Comparison of ENCODE assay signal across 14 cellular contexts in the genomic region with DNA sequence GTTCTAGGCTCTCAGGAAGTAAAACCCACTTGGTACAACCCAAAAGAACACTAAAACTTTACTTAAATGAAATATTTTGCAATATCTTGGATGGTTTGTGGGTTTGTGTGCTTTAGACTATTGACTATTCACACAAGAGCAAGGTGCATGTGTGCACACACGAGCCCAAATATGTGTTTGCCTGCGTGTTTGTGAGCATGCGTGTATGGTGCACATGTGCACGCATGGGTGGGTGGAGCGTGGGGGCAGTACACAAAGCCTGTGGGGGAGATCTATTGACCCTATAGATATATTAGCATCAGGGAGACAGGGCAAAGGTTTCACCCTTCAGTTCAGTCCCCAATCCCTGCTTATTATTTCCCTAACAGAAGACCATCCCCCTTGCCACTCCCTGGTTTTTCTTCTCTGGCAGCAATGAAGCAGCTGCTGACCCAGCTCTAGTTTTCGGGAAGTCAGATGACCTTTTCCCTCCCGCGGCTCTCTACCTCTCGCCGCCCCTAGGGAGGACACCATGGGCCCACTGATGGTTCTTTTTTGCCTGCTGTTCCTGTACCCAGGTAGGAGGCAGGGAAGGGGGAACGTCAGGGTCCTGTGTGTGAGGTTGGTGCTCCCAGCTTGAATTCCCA. TPM values are rescaled to one million over a fixed set of nuclear protein-coding genes. Genes with fewer than 3 reads are reported as not detected.
A peak's percentile ranks its signal among the peaks of the same experiment; 100 is the strongest.
DNase-seq lines count a peak whose midpoint lies in the region; ATAC-seq and TF ChIP-seq lines count a peak whose summit lies in the region.
"Had no signal": no experiment of that assay in that cellular context is flagged by ENCODE, and none has a peak within 500 bp of the region (broad histone marks: within the 10 kb centered on the region; RNA-seq: fewer than 3 reads in every experiment).

A gene (plus strand): TSS at position 476 of the 626 bp plus-strand sequence. CDS start 36 bp downstream, at position 512.

- CTCF ChIA-PET in Calu3 (lab: Charles Lee) = interaction anchor here (0.7 to 0.9 kb wide), 2 partner anchors 10 to 25 kb away, joined by 3 to 5 read pairs; no protein-coding TSS in a partner anchor

- H3K27ac Mint-ChIP-seq in Calu3 (ENCODE audit: unreplicated experiment) = peak within 1 kb of the TSS; percentile 57
- H3K27ac Mint-ChIP-seq in activated T-helper 17 cell treated with anti-CD3 and anti-CD28 coated beads, Interleukin-2, amount 50 U/mL, for 72 hours = peak within 1 kb of the TSS; percentile 25
- H3K27ac Mint-ChIP-seq in stimulated activated effector memory CD8-positive, alpha-beta T cell treated with anti-CD3 and anti-CD28 coated beads, Interleukin-12 subunit alpha, Interleukin-12 subunit beta, amount 100 ng/mL, for 72 hours = no peak within 1 kb of the TSS
- no peak within 1 kb of the TSS for H3K27ac Mint-ChIP-seq in activated naive CD4-positive, alpha-beta T cell treated with anti-CD3 and anti-CD28 coated beads, Interleukin-2, amount 50 U/mL, for 72 hours
- H3K27ac Mint-ChIP-seq: activated CD8-positive, alpha-beta memory T cell treated with anti-CD3 and anti-CD28 coated beads, Interleukin-2, amount 10 ng/mL, durations not matched to agents 7 days and 5 days; activated naive CD4-positive, alpha-beta T cell treated with anti-CD3 and anti-CD28 coated beads, Interleukin-2, amount 50 U/mL, for 24 hours had no signal

- DNase-seq in Calu3 (no peak), left lung (peak in 1 of 2 donors; percentile 40), sciatic nerve (ENCODE audit: low spot score) (no peak), thyroid gland (no peak), GM03348 (ENCODE audit: low spot score) (no peak)
- DNase-seq in stimulated activated effector memory CD8-positive, alpha-beta T cell treated with anti-CD3 and anti-CD28 coated beads, Interleukin-12 subunit alpha, Interleukin-12 subunit beta, amount 100 ng/mL, for 72 hours (ENCODE audit: low spot score in 2 of 2) = no peak
- DNase-seq in activated naive CD4-positive, alpha-beta T cell treated with anti-CD3 and anti-CD28 coated beads, Interleukin-2, amount 50 U/mL, for 72 hours (ENCODE audit: low spot score in 2 of 2) = no peak
- DNase-seq: activated CD8-positive, alpha-beta memory T cell treated with anti-CD3 and anti-CD28 coated beads, Interleukin-2, amount 10 ng/mL, durations not matched to agents 7 days and 5 days; KG1; naive B cell; NCI-H82; SK-N-SH had no signal

- H3K4me3 Mint-ChIP-seq in Calu3 (ENCODE audit: low read depth, unreplicated experiment) = peak within 1 kb of the TSS; percentile 1
- no peak within 1 kb of the TSS for H3K4me3 Mint-ChIP-seq in activated T-helper 17 cell treated with anti-CD3 and anti-CD28 coated beads, Interleukin-2, amount 50 U/mL, for 72 hours
- no peak within 1 kb of the TSS for H3K4me3 Mint-ChIP-seq in stimulated activated effector memory CD8-positive, alpha-beta T cell treated with anti-CD3 and anti-CD28 coated beads, Interleukin-12 subunit alpha, Interleukin-12 subunit beta, amount 100 ng/mL, for 72 hours
- H3K4me3 Mint-ChIP-seq: activated CD8-positive, alpha-beta memory T cell treated with anti-CD3 and anti-CD28 coated beads, Interleukin-2, amount 10 ng/mL, durations not matched to agents 7 days and 5 days; activated naive CD4-positive, alpha-beta T cell treated with anti-CD3 and anti-CD28 coated beads, Interleukin-2, amount 50 U/mL, for 24 hours; naive B cell had no signal

- 68 to 70% methylated on average over 11 of the region's 11 CpGs for WGBS in thyroid gland, 2 donors

- no peaks in the 10 kb centered on the region for H3K36me3 ChIP-seq in left lung
- no peaks in the 10 kb centered on the region for H3K36me3 ChIP-seq in thyroid gland

- intact Hi-C loops in Calu3 (cut with micrococcal nuclease; ENCODE audit: unreplicated experiment) (no loop called here), left lung (cut with DNase I) (no loop called here), sciatic nerve (cut with DNase I) (no loop called here), thyroid gland (cut with DNase I) (no loop called here)

- no peaks in the 10 kb centered on the region for H3K9me3 Mint-ChIP-seq in Calu3 (ENCODE audit: low read depth, unreplicated experiment)
- no peaks in the 10 kb centered on the region for H3K9me3 Mint-ChIP-seq in activated T-helper 17 cell treated with anti-CD3 and anti-CD28 coated beads, Interleukin-2, amount 50 U/mL, for 72 hours
- no peaks in the 10 kb centered on the region for H3K9me3 Mint-ChIP-seq in stimulated activated effector memory CD8-positive, alpha-beta T cell treated with anti-CD3 and anti-CD28 coated beads, Interleukin-12 subunit alpha, Interleukin-12 subunit beta, amount 100 ng/mL, for 72 hours
- no peaks in the 10 kb centered on the region for H3K9me3 Mint-ChIP-seq in activated naive CD4-positive, alpha-beta T cell treated with anti-CD3 and anti-CD28 coated beads, Interleukin-2, amount 50 U/mL, for 72 hours
- H3K9me3 Mint-ChIP-seq: activated naive CD4-positive, alpha-beta T cell treated with anti-CD3 and anti-CD28 coated beads, Interleukin-2, amount 50 U/mL, for 24 hours had no signal

- no peak for ATAC-seq in activated T-helper 17 cell treated with anti-CD3 and anti-CD28 coated beads, Interleukin-2, amount 50 U/mL, for 72 hours (replicated peaks)
- ATAC-seq in left lung (peak; percentile 74), sciatic nerve (peak; percentile 36)
- no peak for ATAC-seq in stimulated activated effector memory CD8-positive, alpha-beta T cell treated with anti-CD3 and anti-CD28 coated beads, Interleukin-12 subunit alpha, Interleukin-12 subunit beta, amount 100 ng/mL, for 72 hours
- ATAC-seq in activated naive CD4-positive, alpha-beta T cell treated with anti-CD3 and anti-CD28 coated beads, Interleukin-2, amount 50 U/mL, for 72 hours = no peak
- ATAC-seq: activated CD8-positive, alpha-beta memory T cell treated with anti-CD3 and anti-CD28 coated beads, Interleukin-2, amount 10 ng/mL, durations not matched to agents 7 days and 5 days had no signal

- H3K4me1 ChIP-seq in left lung (peaks cover 0 to 18% of the 10 kb centered on the region in 2 donors), thyroid gland (no peaks in the 10 kb centered on the region)

- TF ChIP-seq CTCF in Calu3 (IDR thresholded peaks at IDR 0.05; ENCODE audit: unreplicated experiment) (no peak), left lung (IDR thresholded peaks at IDR 0.05) (no peak), thyroid gland (IDR thresholded peaks at IDR 0.05) (no peak)

- no TSS peak for BruUV-seq in Calu3 (replicated peaks; lab: Mats Ljungman, UMichigan)

- H3K27me3 ChIP-seq in left lung = no peaks in the 10 kb centered on the region
- H3K27me3 ChIP-seq in thyroid gland = no peaks in the 10 kb centered on the region

- peaks cover 8% of the 10 kb centered on the region for H3K4me1 Mint-ChIP-seq in Calu3 (ENCODE audit: low read depth, unreplicated experiment)
- no peaks in the 10 kb centered on the region for H3K4me1 Mint-ChIP-seq in activated T-helper 17 cell treated with anti-CD3 and anti-CD28 coated beads, Interleukin-2, amount 50 U/mL, for 72 hours
- H3K4me1 Mint-ChIP-seq in stimulated activated effector memory CD8-positive, alpha-beta T cell treated with anti-CD3 and anti-CD28 coated beads, Interleukin-12 subunit alpha, Interleukin-12 subunit beta, amount 100 ng/mL, for 72 hours = no peaks in the 10 kb centered on the region
- H3K4me1 Mint-ChIP-seq: activated CD8-positive, alpha-beta memory T cell treated with anti-CD3 and anti-CD28 coated beads, Interleukin-2, amount 10 ng/mL, durations not matched to agents 7 days and 5 days; activated naive CD4-positive, alpha-beta T cell treated with anti-CD3 and anti-CD28 coated beads, Interleukin-2, amount 50 U/mL, for 24 hours had no signal

- peak within 1 kb of the TSS; percentile 59 to 66 for H3K27ac ChIP-seq in left lung
- H3K27ac ChIP-seq in thyroid gland = no peak within 1 kb of the TSS

- peak within 1 kb of the TSS; percentile 18 to 44 for H3K4me3 ChIP-seq in left lung
- no peak within 1 kb of the TSS for H3K4me3 ChIP-seq in thyroid gland (replicated peaks in 1 of 3)

- no peaks in the 10 kb centered on the region for H3K9me3 ChIP-seq in left lung
- no peaks in the 10 kb centered on the region for H3K9me3 ChIP-seq in thyroid gland
- H3K9me3 ChIP-seq: SK-N-SH had no signal

- TF ChIP-seq POLR2A in thyroid gland (IDR thresholded peaks at IDR 0.05) = no peak

- H3K27me3 Mint-ChIP-seq in Calu3 (ENCODE audit: unreplicated experiment) = no peaks in the 10 kb centered on the region
- H3K27me3 Mint-ChIP-seq in activated T-helper 17 cell treated with anti-CD3 and anti-CD28 coated beads, Interleukin-2, amount 50 U/mL, for 72 hours = no peaks in the 10 kb centered on the region

- no peaks in the 10 kb centered on the region for H3K36me3 Mint-ChIP-seq in Calu3 (ENCODE audit: insufficient read depth, unreplicated experiment)
- no peaks in the 10 kb centered on the region for H3K36me3 Mint-ChIP-seq in activated T-helper 17 cell treated with anti-CD3 and anti-CD28 coated beads, Interleukin-2, amount 50 U/mL, for 72 hours (ENCODE audit: low read depth)
- no peaks in the 10 kb centered on the region for H3K36me3 Mint-ChIP-seq in stimulated activated effector memory CD8-positive, alpha-beta T cell treated with anti-CD3 and anti-CD28 coated beads, Interleukin-12 subunit alpha, Interleukin-12 subunit beta, amount 100 ng/mL, for 72 hours
- H3K36me3 Mint-ChIP-seq in activated naive CD4-positive, alpha-beta T cell treated with anti-CD3 and anti-CD28 coated beads, Interleukin-2, amount 50 U/mL, for 72 hours = no peaks in the 10 kb centered on the region
- H3K36me3 Mint-ChIP-seq: activated CD8-positive, alpha-beta memory T cell treated with anti-CD3 and anti-CD28 coated beads, Interleukin-2, amount 10 ng/mL, durations not matched to agents 7 days and 5 days; activated naive CD4-positive, alpha-beta T cell treated with anti-CD3 and anti-CD28 coated beads, Interleukin-2, amount 50 U/mL, for 24 hours; naive B cell had no signal

RNA-seq across cellular contexts. Expression of the gene that starts here (rescaled TPM):
- total RNA-seq in Calu3 (2022) (5.0 and 6.3 TPM in 2 replicates), left lung (100 to 1,000 TPM; 181 to 192 TPM), sciatic nerve (25.0 TPM), thyroid gland (1 to 10 TPM; 2.5 to 6.2 (median 4.4) TPM)
- total RNA-seq in activated T-helper 17 cell treated with anti-CD3 and anti-CD28 coated beads, Interleukin-2, amount 50 U/mL, for 72 hours = 1 to 10 TPM in 1 of 2 donors, under 1 TPM in 1; 0.58 to 4.7 TPM
- 1 to 10 TPM in 1 of 2 donors, under 1 TPM in 1; 0.53 to 5.2 TPM for total RNA-seq in activated naive CD4-positive, alpha-beta T cell treated with anti-CD3 and anti-CD28 coated beads, Interleukin-2, amount 50 U/mL, for 72 hours

Comparison
In these comparisons a context has a peak if more than half of its experiments do, and no peak if none do; other contexts are left out.
1. H3K27ac Mint-ChIP-seq: peak in Calu3 (single experiment) and activated T-helper 17 cell treated with anti-CD3 and anti-CD28 coated beads, Interleukin-2, amount 50 U/mL, for 72 hours (single experiment); none in stimulated activated effector memory CD8-positive, alpha-beta T cell treated with anti-CD3 and anti-CD28 coated beads, Interleukin-12 subunit alpha, Interleukin-12 subunit beta, amount 100 ng/mL, for 72 hours (single experiment) and activated naive CD4-positive, alpha-beta T cell treated with anti-CD3 and anti-CD28 coated beads, Interleukin-2, amount 50 U/mL, for 72 hours (0 of 2).
2. ATAC-seq: peak in left lung (single experiment) and sciatic nerve (single experiment); none in activated T-helper 17 cell treated with anti-CD3 and anti-CD28 coated beads, Interleukin-2, amount 50 U/mL, for 72 hours (single experiment), stimulated activated effector memory CD8-positive, alpha-beta T cell treated with anti-CD3 and anti-CD28 coated beads, Interleukin-12 subunit alpha, Interleukin-12 subunit beta, amount 100 ng/mL, for 72 hours (single experiment) and activated naive CD4-positive, alpha-beta T cell treated with anti-CD3 and anti-CD28 coated beads, Interleukin-2, amount 50 U/mL, for 72 hours (0 of 2).
3. H3K27ac ChIP-seq: peak in left lung (2 of 2); none in thyroid gland (0 of 3).
4. H3K4me3 ChIP-seq: peak in left lung (2 of 2); none in thyroid gland (0 of 3).